9 cellular contexts compared by ENCODE assay signal in the genomic region with DNA sequence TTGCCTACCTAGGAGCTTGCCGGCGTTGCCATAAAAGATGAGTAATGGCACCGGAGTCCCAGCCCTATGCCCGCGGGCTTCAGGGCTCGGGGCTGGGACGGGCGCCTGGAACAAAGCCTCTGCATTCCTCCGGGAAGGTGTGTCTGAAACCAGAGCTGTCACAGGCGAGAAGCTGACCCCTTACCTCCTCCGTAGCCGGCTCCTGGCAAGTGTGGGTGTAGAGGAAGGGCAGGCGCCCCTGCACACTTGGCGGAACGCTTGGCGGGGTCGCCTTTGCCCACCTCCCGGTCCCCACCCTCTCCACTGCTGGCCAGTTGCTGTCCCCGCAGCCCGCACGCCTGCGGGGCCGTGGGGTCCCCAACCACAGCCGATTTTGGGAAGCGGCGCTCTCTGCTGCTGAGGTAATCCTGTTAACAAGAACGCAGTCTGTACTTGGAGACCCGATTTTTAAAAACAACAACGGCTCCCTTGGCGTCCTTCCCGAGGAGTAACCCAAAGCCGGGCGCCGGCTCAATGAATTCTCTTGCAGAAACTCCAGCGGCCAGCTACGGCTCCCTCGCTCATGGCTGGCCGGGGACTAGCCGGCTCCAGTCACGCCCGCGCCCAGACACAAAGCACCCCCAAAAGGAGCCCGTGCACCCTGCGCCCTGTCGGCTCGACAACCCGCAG.
DNase-seq lines count a peak whose midpoint lies in the region; ATAC-seq, FAIRE-seq and TF ChIP-seq lines count a peak whose summit lies in the region.
"Had no signal": no experiment of that assay in that cellular context is flagged by ENCODE, and none has a peak within 500 bp of the region (broad histone marks: within the 10 kb centered on the region; RNA-seq: fewer than 3 reads in every experiment).

No MANE protein-coding gene starts in this region.

- no peaks in the 10 kb centered on the region for H3K9me3 ChIP-seq in osteoblast (ENCODE audit: low read depth, low read length)
- H3K9me3 ChIP-seq: SJSA1 had no signal

- peak overlapping the region; percentile 41 for H2AFZ ChIP-seq in osteoblast (ENCODE audit: low read length)

- TF ChIP-seq CTCF in VCaP (conservative IDR thresholded peaks at IDR 0.05) = no peak
- no peak for TF ChIP-seq CTCF in osteoblast (IDR thresholded peaks at IDR 0.05; ENCODE audit: extremely low read depth, low read depth, low read length)

- DNase-seq in GM03348 (ENCODE audit: low spot score) = peak; percentile 53
- peak; percentile 52 to 60 for DNase-seq in frontal cortex (ENCODE audit: low spot score in 2 of 2)
- DNase-seq in osteoblast (ENCODE audit: insufficient read length, low spot score, missing footprints) = peak; percentile 93
- no peak for DNase-seq in central memory CD4-positive, alpha-beta T cell

- no peaks in the 10 kb centered on the region for H3K4me1 ChIP-seq in osteoblast (ENCODE audit: insufficient read depth, low read length)

- H3K4me3 ChIP-seq in osteoblast (ENCODE audit: insufficient read depth, low read length) = peak overlapping the region; percentile 65
- H3K4me3 ChIP-seq: SJSA1 had no signal

- no peaks in the 10 kb centered on the region for H3K79me2 ChIP-seq in osteoblast (ENCODE audit: insufficient read depth, low read length)

- no peaks in the 10 kb centered on the region for H4K20me1 ChIP-seq in osteoblast (ENCODE audit: insufficient read depth, low read length)

- no peak for FAIRE-seq in frontal cortex (lab: Jason Lieb, UNC)

- no peaks in the 10 kb centered on the region for H3K36me3 ChIP-seq in osteoblast (ENCODE audit: insufficient read depth, low read length)
- H3K36me3 ChIP-seq: SJSA1 had no signal

- H3K27ac ChIP-seq in VCaP (peak overlapping the region; percentile 89), osteoblast (ENCODE audit: low read depth, low read length) (no peak overlapping the region)
- H3K27ac ChIP-seq: SJSA1 had no signal

- ATAC-seq in HG02678 (IDR thresholded peaks at IDR 0.05; ENCODE audit: unreplicated experiment) = peak; percentile 20
- no peak for ATAC-seq in GM19452 (IDR thresholded peaks at IDR 0.05; ENCODE audit: unreplicated experiment)
- ATAC-seq in GM21447 (IDR thresholded peaks at IDR 0.05; ENCODE audit: unreplicated experiment) = no peak

- H3K27me3 ChIP-seq in osteoblast (ENCODE audit: insufficient read depth, low read length) = peaks cover 46% of the 10 kb centered on the region

- H3K4me2 ChIP-seq in osteoblast (ENCODE audit: insufficient read depth, low read length) = peak overlapping the region; percentile 73
